Comparison of ENCODE assay signal across 16 cellular contexts in genomic region chr7:50367098-50367497, GRCh38.
A peak's percentile ranks its signal among the peaks of the same experiment; 100 is the strongest.
DNase-seq lines count a peak whose midpoint lies in the region; ATAC-seq, FAIRE-seq and TF ChIP-seq lines count a peak whose summit lies in the region.
"Had no signal": no experiment of that assay in that cellular context is flagged by ENCODE, and none has a peak within 500 bp of the region (broad histone marks: within the 10 kb centered on the region; RNA-seq: fewer than 3 reads in every experiment).

No MANE protein-coding gene starts in this region.

- H2AFZ ChIP-seq in HepG2 (ENCODE audit: low read length), result no peak overlapping the region

- in situ Hi-C loops in HepG2 (cut with HindIII; ENCODE audit: extremely low pct_ligation_motif_present, low pct_unique_long_range_greater_than_20kb), result no loop called here

- H3K27ac ChIP-seq in HepG2 (ENCODE audit: extremely low read length, insufficient read depth, low read length) (no peak overlapping the region), right lobe of liver (no peak overlapping the region), thymus (ENCODE audit: low read depth) (peak overlapping the region; percentile 74), esophagus squamous epithelium (peak overlapping the region in 1 of 4 donors; percentile 4)
- H3K27ac ChIP-seq: cardiac muscle cell, pancreas had no signal

- H3K9ac ChIP-seq in HepG2 (ENCODE audit: insufficient read depth, low read depth, low read length), result no peak overlapping the region

- CTCF ChIA-PET in HepG2 (lab: Yijun Ruan, JAX; ENCODE audit: low intra/inter-chr PET ratio, low total read pairs), result no interaction called here
- CTCF ChIA-PET in T-cell (lab: Charles Lee), result interaction anchor here (0.6 to 6.4 kb wide), 30 partner anchors 8 to 275 kb away, joined by 3 to 103 read pairs (median 4); partner anchors contain the start of gene IKZF1 (in 1 of the 2)

- DNase-seq in HepG2 (ENCODE audit: low spot score), result no peak
- DNase-seq in right lobe of liver, result no peak
- peak in 13 of 34 experiments; percentile 24 to 53 (median 39) for DNase-seq in T-cell
- DNase-seq in bronchial epithelial cell (ENCODE audit: low read depth), result no peak
- no peak for DNase-seq in Right ventricle myocardium inferior (ENCODE audit: missing footprints)
- no peak for DNase-seq in esophagus squamous epithelium (lab: John Stamatoyannopoulos, UW)
- DNase-seq in SHP77 treated with DMSO at 0.1 percent for 48 hours (lab: John Stamatoyannopoulos, UW), result no peak
- DNase-seq: Calu3, endodermal cell, Karpas-422, NCI-H2227 treated with DMSO at 0.1 percent for 48 hours, pancreas, SIG-M5 had no signal

- H3K4me1 ChIP-seq in HepG2 (ENCODE audit: insufficient read depth, low read length) (no peaks in the 10 kb centered on the region), right lobe of liver (no peaks in the 10 kb centered on the region), thymus (ENCODE audit: control insufficient read depth, insufficient read depth, low read length) (peaks cover 44% of the 10 kb centered on the region), esophagus squamous epithelium (peaks cover 0 to 2% (median 0%) of the 10 kb centered on the region in 3 donors)
- H3K4me1 ChIP-seq: pancreas had no signal

- no peaks in the 10 kb centered on the region for H3K9me3 Mint-ChIP-seq in T-cell
- H3K9me3 Mint-ChIP-seq: endodermal cell had no signal

- TF ChIP-seq POLR2A in HepG2 (IDR thresholded peaks at IDR 0.05; ENCODE audit: insufficient read depth in 1 of 2, low read depth in 2 of 2, low read length in 2 of 2) (no peak), right lobe of liver (IDR thresholded peaks at IDR 0.05) (no peak), esophagus squamous epithelium (IDR thresholded peaks at IDR 0.05) (no peak)

- no peak overlapping the region for H3K4me2 ChIP-seq in HepG2 (ENCODE audit: low read depth, low read length)

- H3K36me3 Mint-ChIP-seq in T-cell, result peaks cover 67% of the 10 kb centered on the region

- 25% methylated on average over 2 of the region's 2 CpGs for WGBS in HepG2 (ENCODE audit: low lambda C conversion rate)
- WGBS in right lobe of liver (ENCODE audit: insufficient coverage, low coverage, low lambda C conversion rate, missing lambda C conversion rate), result 34% methylated on average over 2 of the region's 2 CpGs
- WGBS in thymus, result 67% methylated on average over 2 of the region's 2 CpGs
- WGBS in esophagus squamous epithelium, 2 donors, result 24 to 66% methylated on average over 2 of the region's 2 CpGs

- ATAC-seq in HepG2 (no peak), right lobe of liver (no peak), T-cell (replicated peaks in 1 of 4) (peak in 1 of 4 experiments; percentile 42), Right ventricle myocardium inferior (no peak)
- ATAC-seq: pancreas had no signal

- H3K4me1 Mint-ChIP-seq in T-cell, result peaks cover 98 to 100% (median 98%) of the 10 kb centered on the region in 3 donors

- no peaks in the 10 kb centered on the region for H3K27me3 Mint-ChIP-seq in T-cell

- H3K27me3 ChIP-seq in HepG2 (ENCODE audit: control insufficient read depth in 1 of 2, insufficient read depth in 2 of 2, low read length in 2 of 2) (no peaks in the 10 kb centered on the region), right lobe of liver (no peaks in the 10 kb centered on the region), bronchial epithelial cell (ENCODE audit: control insufficient read depth, insufficient read depth, low read length) (no peaks in the 10 kb centered on the region), thymus (ENCODE audit: control insufficient read depth, insufficient read depth) (no peaks in the 10 kb centered on the region), esophagus squamous epithelium (no peaks in the 10 kb centered on the region)
- H3K27me3 ChIP-seq: pancreas had no signal

- TF ChIP-seq RAD21 in HepG2 (CRISPR knock-in tag; IDR thresholded peaks at IDR 0.05), result no peak

- no peaks in the 10 kb centered on the region for H4K20me1 ChIP-seq in HepG2 (ENCODE audit: insufficient read depth, low read length)

- intact Hi-C loops in HepG2 (cut with micrococcal nuclease; ENCODE audit: unreplicated experiment), result no loop called here
- intact Hi-C loops in right lobe of liver (cut with DNase I), result no loop called here
- intact Hi-C loops in Right ventricle myocardium inferior (cut with DNase I), result no loop called here
- intact Hi-C loops in esophagus squamous epithelium (cut with DNase I), result no loop called here

- no peaks in the 10 kb centered on the region for H3K79me2 ChIP-seq in HepG2 (ENCODE audit: insufficient read depth, low read length)

- BruUV-seq in HepG2 (replicated peaks; lab: Mats Ljungman, UMichigan), result no TSS peak

- peaks cover 18% of the 10 kb centered on the region for H3K9me3 ChIP-seq in HepG2 (ENCODE audit: low read length)
- H3K9me3 ChIP-seq in right lobe of liver, result no peaks in the 10 kb centered on the region
- H3K9me3 ChIP-seq in thymus (ENCODE audit: control insufficient read depth), result no peaks in the 10 kb centered on the region
- no peaks in the 10 kb centered on the region for H3K9me3 ChIP-seq in esophagus squamous epithelium
- H3K9me3 ChIP-seq: pancreas had no signal

- H3K4me3 ChIP-seq in HepG2 (replicated peaks in 1 of 3; ENCODE audit: insufficient read depth in 1 of 3, low read depth in 2 of 3, low read length in 3 of 3) (no peak overlapping the region), right lobe of liver (no peak overlapping the region), bronchial epithelial cell (ENCODE audit: low read depth, low read length) (no peak overlapping the region), thymus (ENCODE audit: low read length) (no peak overlapping the region), esophagus squamous epithelium (no peak overlapping the region)
- H3K4me3 ChIP-seq: cardiac muscle cell, pancreas had no signal

- POLR2A ChIA-PET in HepG2 (lab: Yijun Ruan, JAX) (no interaction called here), T-cell (lab: Charles Lee) (interaction anchor here (0.6 to 3.1 kb wide), 15 partner anchors 8 to 176 kb away, joined by 3 to 22 read pairs (median 4); partner anchors contain the start of gene IKZF1 (in 1 of the 2))

- peak overlapping the region; percentile 89 to 99 for H3K27ac Mint-ChIP-seq in T-cell
- H3K27ac Mint-ChIP-seq: endodermal cell had no signal

- H3K4me3 Mint-ChIP-seq in T-cell, result peak overlapping the region; percentile 26 to 50 (median 49)
- H3K4me3 Mint-ChIP-seq: endodermal cell had no signal

- H3K36me3 ChIP-seq in HepG2 (replicated peaks in 1 of 2; ENCODE audit: control insufficient read depth in 1 of 2, insufficient read depth in 2 of 2, low read length in 2 of 2) (no peaks in the 10 kb centered on the region), right lobe of liver (no peaks in the 10 kb centered on the region), bronchial epithelial cell (ENCODE audit: control insufficient read depth, insufficient read depth, low read length) (no peaks in the 10 kb centered on the region), thymus (ENCODE audit: control insufficient read depth, insufficient read depth) (peaks cover 38% of the 10 kb centered on the region), esophagus squamous epithelium (no peaks in the 10 kb centered on the region)
- H3K36me3 ChIP-seq: cardiac muscle cell, pancreas had no signal

- no peak for TF ChIP-seq EP300 in HepG2 (IDR thresholded peaks at IDR 0.05; ENCODE audit: low read depth in 2 of 2, low read length in 2 of 2)
- no peak for TF ChIP-seq EP300 in HepG2 (CRISPR knock-in tag; IDR thresholded peaks at IDR 0.05; ENCODE audit: borderline replicate concordance)

- FAIRE-seq in HepG2 (lab: Jason Lieb, UNC) (no peak), bronchial epithelial cell (lab: Jason Lieb, UNC) (peak; percentile 83)
- FAIRE-seq: pancreas, urothelium cell line had no signal

- no peak for TF ChIP-seq CTCF in HepG2 (CRISPR knock-in tag; IDR thresholded peaks at IDR 0.05)
- TF ChIP-seq CTCF in right lobe of liver (IDR thresholded peaks at IDR 0.05), result no peak
- TF ChIP-seq CTCF in bronchial epithelial cell (IDR thresholded peaks at IDR 0.05; ENCODE audit: insufficient read depth, low read length, severe bottlenecking), result no peak
- TF ChIP-seq CTCF in esophagus squamous epithelium (IDR thresholded peaks at IDR 0.05), result no peak

TF ChIP-seq in HepG2, 621 proteins besides CTCF, POLR2A, EP300 and RAD21:
- TF ChIP-seq CREB1 (IDR thresholded peaks at IDR 0.05), result peak; percentile 20; the same call in 1 of the 2 replicates
- no peak for TF ChIP-seq CREB1 (CRISPR knock-in tag; IDR thresholded peaks at IDR 0.05)
- no peak for TF ChIP-seq ZMYM4 (CRISPR knock-in tag; IDR thresholded peaks at IDR 0.05)
- TF ChIP-seq PRDM4 (CRISPR knock-in tag; IDR thresholded peaks at IDR 0.05; ENCODE audit: borderline replicate concordance), result no peak
